8 cellular contexts compared by ENCODE assay signal in genomic region chr16:8963010-8963824, GRCh38. TPM values are rescaled to one million over a fixed set of nuclear protein-coding genes. Genes with fewer than 3 reads are reported as not detected.
A peak's percentile ranks its signal among the peaks of the same experiment; 100 is the strongest.
DNase-seq lines count a peak whose midpoint lies in the region; ATAC-seq, FAIRE-seq and TF ChIP-seq lines count a peak whose summit lies in the region.

No MANE protein-coding gene starts in this region.

- ATAC-seq in GM19023 (IDR thresholded peaks at IDR 0.05; ENCODE audit: unreplicated experiment) (peak; percentile 2), naive B cell (ENCODE audit: low read depth in 2 of 2) (no peak)

- H3K4me1 Mint-ChIP-seq in dendritic cell treated with granulocyte-macrophage colony-stimulating factor and Interleukin-4, amounts not matched to agents 40 ng/mL and 50 ng/mL, for 4 days (ENCODE audit: low read depth): peaks cover 68% of the 10 kb centered on the region
- peaks cover 43 to 47% (median 47%) of the 10 kb centered on the region in 3 donors for H3K4me1 Mint-ChIP-seq in naive B cell

- peak overlapping the region; percentile 62 for H3K4me3 Mint-ChIP-seq in dendritic cell treated with granulocyte-macrophage colony-stimulating factor and Interleukin-4, amounts not matched to agents 40 ng/mL and 50 ng/mL, for 4 days
- H3K4me3 Mint-ChIP-seq in naive B cell: peak overlapping the region in 6 of 8 donors; percentile 61 to 92 (median 87)

- H3K27ac ChIP-seq in ACC112 (ENCODE audit: low read depth, low read length): no peak overlapping the region

- no peaks in the 10 kb centered on the region for H3K9me3 Mint-ChIP-seq in dendritic cell treated with granulocyte-macrophage colony-stimulating factor and Interleukin-4, amounts not matched to agents 40 ng/mL and 50 ng/mL, for 4 days
- no peaks in the 10 kb centered on the region for H3K9me3 Mint-ChIP-seq in naive B cell

- peaks cover 49% of the 10 kb centered on the region for H3K79me2 ChIP-seq in ACC112 (ENCODE audit: control insufficient read depth, insufficient read depth, low read length, unreplicated experiment)

- peak overlapping the region; percentile 75 for H3K27ac Mint-ChIP-seq in dendritic cell treated with granulocyte-macrophage colony-stimulating factor and Interleukin-4, amounts not matched to agents 40 ng/mL and 50 ng/mL, for 4 days
- peak overlapping the region in 3 of 6 donors; percentile 96 to 98 (median 98) for H3K27ac Mint-ChIP-seq in naive B cell

- no peak overlapping the region for H2AFZ ChIP-seq in ACC112 (ENCODE audit: low read length, unreplicated experiment)

- H3K36me3 Mint-ChIP-seq in dendritic cell treated with granulocyte-macrophage colony-stimulating factor and Interleukin-4, amounts not matched to agents 40 ng/mL and 50 ng/mL, for 4 days (ENCODE audit: low read depth): peaks cover 12% of the 10 kb centered on the region
- H3K36me3 Mint-ChIP-seq in naive B cell: no peaks in the 10 kb centered on the region

- no peak for FAIRE-seq in GM12891 (lab: Jason Lieb, UNC)

- TF ChIP-seq POLR2A in GM12891 (IDR thresholded peaks at IDR 0.05; ENCODE audit: low read depth, low read length): no peak

- no peaks in the 10 kb centered on the region for H3K36me3 ChIP-seq in ACC112 (ENCODE audit: insufficient read depth, low read length)

- H3K4me1 ChIP-seq in ACC112 (ENCODE audit: control insufficient read depth, insufficient read depth, low read length, unreplicated experiment): peaks cover 36% of the 10 kb centered on the region

- intact Hi-C loops in dendritic cell treated with granulocyte-macrophage colony-stimulating factor and Interleukin-4, amounts not matched to agents 40 ng/mL and 50 ng/mL, for 4 days (cut with micrococcal nuclease): loop anchor here (5.0 kb wide), 2 partner anchors 44 to 129 kb away; partner anchors contain the start of gene HAPSTR1

- H3K27me3 ChIP-seq in ACC112 (ENCODE audit: insufficient read depth, low read length): no peaks in the 10 kb centered on the region

- no peaks in the 10 kb centered on the region for H3K27me3 Mint-ChIP-seq in dendritic cell treated with granulocyte-macrophage colony-stimulating factor and Interleukin-4, amounts not matched to agents 40 ng/mL and 50 ng/mL, for 4 days
- H3K27me3 Mint-ChIP-seq in naive B cell: no peaks in the 10 kb centered on the region

- DNase-seq in NCI-H774 (lab: John Stamatoyannopoulos, UW): peak; percentile 2
- DNase-seq in naive B cell: no peak
- no peak for DNase-seq in NCI-H2107 (lab: John Stamatoyannopoulos, UW)
- DNase-seq in ecto neural progenitor cell (ENCODE audit: low spot score): no peak
- no peak for DNase-seq in GM12891 (ENCODE audit: insufficient read length, low spot score)

- peak overlapping the region; percentile 93 for H3K4me3 ChIP-seq in ACC112 (ENCODE audit: low read depth, low read length)

TF ChIP-seq in GM12891, 5 proteins besides CTCF, POLR2A, EP300 and RAD21:
- no peak for TF ChIP-seq SPI1 (IDR thresholded peaks at IDR 0.05; ENCODE audit: low read depth, low read length)
- TF ChIP-seq TAF1 (IDR thresholded peaks at IDR 0.05; ENCODE audit: low read depth, low read length): no peak
- TF ChIP-seq POU2F2 (IDR thresholded peaks at IDR 0.05; ENCODE audit: low read depth, low read length): no peak

RNA-seq across cellular contexts. Expression of gene USP7, which starts 0.5 kb away (rescaled TPM):
- polyA plus RNA-seq in naive B cell (ENCODE audit: low read depth in 6 of 6): 10 to 100 TPM in 4 of 6 donors, 1 to 10 TPM in 2; 4.4 to 21.5 (median 12.2) TPM
- 52.5 TPM for polyA plus RNA-seq in GM12891 (2012; ENCODE audit: low read depth, missing spikeins)
